ENCODE assay signal across 8 cellular contexts in genomic region chr6:27830665-27831433, GRCh38.
DNase-seq lines count a peak whose midpoint lies in the region; ATAC-seq and TF ChIP-seq lines count a peak whose summit lies in the region.
"Not testable (repeated sequence)": the region's sequence is repeated elsewhere in the genome, so short reads cannot be mapped to it uniquely, and the experiment has no call there.

No MANE protein-coding gene starts in this region.

- peak; percentile 96 for TF ChIP-seq POLR2A in GM18526 (IDR thresholded peaks at IDR 0.05; ENCODE audit: extremely low read depth, insufficient read length)
- TF ChIP-seq POLR2A in ovary (IDR thresholded peaks at IDR 0.05): not testable (repeated sequence)

- not testable (repeated sequence) for TF ChIP-seq EP300 in ovary (IDR thresholded peaks at IDR 0.05)

- not testable (repeated sequence) for H3K79me2 ChIP-seq in ACC112 (ENCODE audit: control insufficient read depth, insufficient read depth, low read length, unreplicated experiment)

- 24 to 35% (median 29%) methylated on average over 30 to 36 of the region's 51 CpGs for WGBS in ovary, 3 donors

- H3K4me1 ChIP-seq in ACC112 (ENCODE audit: control insufficient read depth, insufficient read depth, low read length, unreplicated experiment); ovary (ENCODE audit: insufficient read depth): not testable (repeated sequence)

- peak; percentile 75 for DNase-seq in MG63
- DNase-seq in SW480 (ENCODE audit: low spot score): peak; percentile 74
- not testable (repeated sequence) for DNase-seq in astrocyte of the cerebellum (ENCODE audit: low read depth); left cardiac atrium; ovary

- H3K27ac ChIP-seq in ACC112 (ENCODE audit: low read depth, low read length): peak overlapping the region; percentile 63
- H3K27ac ChIP-seq in ovary: not testable (repeated sequence)

- not testable (repeated sequence) for TF ChIP-seq CTCF in astrocyte of the cerebellum (IDR thresholded peaks at IDR 0.05; ENCODE audit: low read depth, low read length, missing control alignments); ovary (IDR thresholded peaks at IDR 0.05)

- ATAC-seq in HG02678 (IDR thresholded peaks at IDR 0.05; ENCODE audit: unreplicated experiment) (peak; percentile 70), left cardiac atrium (peak; percentile 83 to 86)

- H3K4me3 ChIP-seq in ACC112 (ENCODE audit: low read depth, low read length): peak overlapping the region; percentile 76
- peak overlapping the region; percentile 82 for H3K4me3 ChIP-seq in MG63
- peak overlapping the region; percentile 63 for H3K4me3 ChIP-seq in astrocyte of the cerebellum (ENCODE audit: low read depth, low read length)
- H3K4me3 ChIP-seq in ovary: peak overlapping the region; percentile 30

- not testable (repeated sequence) for H2AFZ ChIP-seq in ACC112 (ENCODE audit: low read length, unreplicated experiment)

- H3K9me3 ChIP-seq in MG63, ovary: not testable (repeated sequence)

- H3K27me3 ChIP-seq in ACC112 (ENCODE audit: insufficient read depth, low read length); MG63; ovary: not testable (repeated sequence)

- not testable (repeated sequence) for H3K36me3 ChIP-seq in ACC112 (ENCODE audit: insufficient read depth, low read length); ovary
- peaks cover 26% of the 10 kb centered on the region for H3K36me3 ChIP-seq in MG63

- in situ Hi-C loops in astrocyte of the cerebellum (cut with HindIII; ENCODE audit: low sequenced_read_pairs): not testable (repeated sequence)

- intact Hi-C loops in left cardiac atrium (cut with DNase I); ovary (cut with DNase I): not testable (repeated sequence)

Comparison
In these comparisons a context has a peak if more than half of its experiments do, and no peak if none do; other contexts are left out.
1. H3K4me3 ChIP-seq: peak in every context shown above with its lines; median percentile 82 in MG63; 76 in ACC112; 63 in astrocyte of the cerebellum; 30 in ovary.